ENCODE assay signal across 8 cellular contexts in genomic region chr13:52450793-52451116, GRCh38. TPM values are rescaled to one million over a fixed set of nuclear protein-coding genes. Genes with fewer than 3 reads are reported as not detected.
DNase-seq lines count a peak whose midpoint lies in the region; ATAC-seq, FAIRE-seq and TF ChIP-seq lines count a peak whose summit lies in the region.

No MANE protein-coding gene starts in this region.

- CTCF ChIA-PET in A673 (lab: Charles Lee) (interaction anchor here (0.6 to 1.1 kb wide), 5 partner anchors 10 to 389 kb away, joined by 3 to 10 read pairs (median 4); no protein-coding TSS in a partner anchor), IMR-90 (lab: Yijun Ruan, JAX) (interaction anchor here (0.6 to 1.5 kb wide), 24 partner anchors 9 to 636 kb away, joined by 3 to 7 read pairs (median 4); partner anchors contain the start of genes ALG11, NEK3 and THSD1)

- H3K27me3 Mint-ChIP-seq in naive B cell = no peaks in the 10 kb centered on the region

- no peaks in the 10 kb centered on the region for H3K27me3 ChIP-seq in A673 (replicated peaks; ENCODE audit: insufficient read depth, low read depth, low read length, poor library complexity)
- no peaks in the 10 kb centered on the region for H3K27me3 ChIP-seq in IMR-90 (ENCODE audit: control insufficient read depth, insufficient read depth, low read length)
- no peaks in the 10 kb centered on the region for H3K27me3 ChIP-seq in uterus

- no peak overlapping the region for H2BK120ac ChIP-seq in IMR-90 (ENCODE audit: low read depth, low read length)

- H3K27ac Mint-ChIP-seq in naive B cell = peak overlapping the region; percentile 49 to 93 (median 81)

- H3K27ac ChIP-seq in A673 (ENCODE audit: low read depth, low read length, poor library complexity, severe bottlenecking) (peak overlapping the region; percentile 99), IMR-90 (ENCODE audit: insufficient read depth, low read length) (no peak overlapping the region), caudate nucleus (ENCODE audit: low read depth, low read length) (peak overlapping the region; percentile 46), uterus (peak overlapping the region in 1 of 2 donors; percentile 94)

- no peak overlapping the region for H3K14ac ChIP-seq in IMR-90 (replicated peaks; ENCODE audit: low read depth, low read length)

- H4K5ac ChIP-seq in IMR-90 (ENCODE audit: low read depth, low read length) = no peak overlapping the region

- H3K9me3 ChIP-seq in A673 (ENCODE audit: low read depth, low read length, poor library complexity, severe bottlenecking) = no peaks in the 10 kb centered on the region
- H3K9me3 ChIP-seq in IMR-90 (ENCODE audit: control insufficient read depth, insufficient read depth, low read length) = no peaks in the 10 kb centered on the region
- no peaks in the 10 kb centered on the region for H3K9me3 ChIP-seq in uterus

- no peak for TF ChIP-seq RAD21 in IMR-90 (IDR thresholded peaks at IDR 0.05; ENCODE audit: low read length)

- peak overlapping the region; percentile 97 for H3K4me3 ChIP-seq in A673 (ENCODE audit: low read depth, low read length, poor library complexity, severe bottlenecking)
- H3K4me3 ChIP-seq in IMR-90 (ENCODE audit: insufficient read depth, low read depth, low read length) = no peak overlapping the region
- peak overlapping the region in 1 of 2 donors; percentile 86 for H3K4me3 ChIP-seq in uterus

- DNase-seq in A673 (ENCODE audit: low spot score) (no peak), IMR-90 (no peak), caudate nucleus (lab: John Stamatoyannopoulos, UW) (no peak), naive B cell (no peak), uterus (no peak), inferior parietal cortex (ENCODE audit: extremely low spot score) (no peak), GM19239 (ENCODE audit: insufficient read length, low spot score) (no peak)
- no peak for DNase-seq in stimulated activated CD4-positive, alpha-beta T cell treated with anti-CD3 and anti-CD28 coated beads, Interleukin-1b, Interleukin-23, amount 100 ng/mL, for 48 hours

- H3K18ac ChIP-seq in IMR-90 (ENCODE audit: low read depth, low read length) = no peak overlapping the region

- peaks cover 31 to 41% (median 39%) of the 10 kb centered on the region in 3 donors for H3K4me1 Mint-ChIP-seq in naive B cell

- TSS peak; percentile 14 for BruUV-seq in A673 (replicated peaks; lab: Mats Ljungman, UMichigan)
- no TSS peak for BruUV-seq in IMR-90 (replicated peaks; lab: Mats Ljungman, UMichigan)

- no peak for ATAC-seq in IMR-90 (ENCODE audit: low read depth)
- no peak for ATAC-seq in naive B cell (ENCODE audit: low read depth in 2 of 2)

- no peak for FAIRE-seq in GM19239 (lab: Jason Lieb, UNC)

- POLR2A ChIA-PET in A673 (lab: Charles Lee; ENCODE audit: low non-redundant PET) = no interaction called here
- POLR2A ChIA-PET in IMR-90 (lab: Charles Lee; ENCODE audit: unreplicated experiment) = no interaction called here

- H3K36me3 ChIP-seq in A673 (ENCODE audit: insufficient read depth, low read length, poor library complexity, severe bottlenecking) = no peaks in the 10 kb centered on the region
- no peaks in the 10 kb centered on the region for H3K36me3 ChIP-seq in IMR-90 (ENCODE audit: control insufficient read depth, insufficient read depth, low read length)
- no peaks in the 10 kb centered on the region for H3K36me3 ChIP-seq in uterus

- H3K9me3 Mint-ChIP-seq in naive B cell = no peaks in the 10 kb centered on the region

- H3K56ac ChIP-seq in IMR-90 (ENCODE audit: extremely low read depth, insufficient read depth, low read length) = no peak overlapping the region

- no peak overlapping the region for H4K91ac ChIP-seq in IMR-90 (ENCODE audit: insufficient read depth, low read depth, low read length)

- H3K79me1 ChIP-seq in IMR-90 (ENCODE audit: low read depth in 1 of 2, low read length in 2 of 2) = peaks cover 20 to 37% of the 10 kb centered on the region in 2 experiments; a peak in 3 of 4 replicates

- no peaks in the 10 kb centered on the region for H3K36me3 Mint-ChIP-seq in naive B cell

- WGBS in IMR-90 (ENCODE audit: extremely low coverage in 2 of 2, insufficient read length in 1 of 2), 2 experiments = 0% methylated on average over 5 of the region's 8 CpGs; no CpG with 5 or more reads in 1 of the 2 experiments

- peak overlapping the region; percentile 69 to 92 (median 84) for H3K4me3 Mint-ChIP-seq in naive B cell

- no peak overlapping the region for H2BK15ac ChIP-seq in IMR-90 (ENCODE audit: low read depth, low read length)

- no peak overlapping the region for H2BK20ac ChIP-seq in IMR-90 (ENCODE audit: low read depth, low read length)

- H2AK5ac ChIP-seq in IMR-90 (ENCODE audit: low read depth, low read length) = no peak overlapping the region

- no peak overlapping the region for H2BK5ac ChIP-seq in IMR-90 (ENCODE audit: low read depth, low read length, poor library complexity, severe bottlenecking)

- H4K8ac ChIP-seq in IMR-90 (ENCODE audit: low read depth in 2 of 2, low read length in 2 of 2) = peak overlapping the region in 1 of 2 experiments; percentile 81; a peak in 2 of 4 replicates

- peaks cover 5% of the 10 kb centered on the region; the same call in 1 of the 2 replicates for H4K20me1 ChIP-seq in IMR-90 (ENCODE audit: insufficient read depth, low read length)

- TF ChIP-seq CTCF in A673 (conservative IDR thresholded peaks at IDR 0.05; ENCODE audit: low read depth, low read length) (no peak; the same call in 1 of the 2 replicates), IMR-90 (conservative IDR thresholded peaks at IDR 0.05; ENCODE audit: low read depth, low read length) (no peak), uterus (IDR thresholded peaks at IDR 0.05) (peak in 1 of 4 experiments; percentile 2)

- dilution Hi-C loops in IMR-90 (cut with HindIII; ENCODE audit: low sequenced_read_pairs, unreplicated experiment) = no loop called here

- peak overlapping the region; percentile 56 for H3K4me2 ChIP-seq in IMR-90 (ENCODE audit: low read depth, low read length)

- in situ Hi-C loops in IMR-90 (cut with MboI; ENCODE audit: low sequenced_read_pairs) = loop anchor here (10.0 to 25.0 kb wide), 3 partner anchors 204 to 438 kb away; partner anchors contain the start of genes ALG11, ATP7B, SUGT1 and UTP14C

- TF ChIP-seq POLR2A in IMR-90 (IDR thresholded peaks at IDR 0.05; ENCODE audit: low read depth, low read length) (no peak), uterus (IDR thresholded peaks at IDR 0.05) (no peak)

- no peak overlapping the region for H3K9ac ChIP-seq in IMR-90 (ENCODE audit: low read depth, low read length)

- intact Hi-C loops in A673 (cut with micrococcal nuclease; ENCODE audit: unreplicated experiment) (loop anchor here (1.0 to 10.0 kb wide), 2 partner anchors 107 to 436 kb away; partner anchors contain the start of genes ALG11 and ATP7B), IMR-90 (cut with micrococcal nuclease) (loop anchor here (2.0 to 10.0 kb wide), 6 partner anchors 103 to 996 kb away; partner anchors contain the start of genes ALG11, ATP7B and INTS6), uterus (cut with DNase I; ENCODE audit: low total_unique reads) (no loop called here)

- H3K4ac ChIP-seq in IMR-90 (ENCODE audit: low read depth, low read length) = 0 out of 2 replicates have a peak overlapping the region, but pooled peaks have one; percentile 4

- peak overlapping the region; percentile 97 for H2AK9ac ChIP-seq in IMR-90 (replicated peaks; ENCODE audit: low read depth, low read length, poor library complexity)

- H3K4me1 ChIP-seq in A673 (ENCODE audit: insufficient read depth, low read length, poor library complexity, severe bottlenecking) (peaks cover 22% of the 10 kb centered on the region), IMR-90 (ENCODE audit: control insufficient read depth, insufficient read depth, low read length) (peaks cover 7% of the 10 kb centered on the region), uterus (no peaks in the 10 kb centered on the region)

- peak overlapping the region; percentile 98 for H2AFZ ChIP-seq in IMR-90 (replicated peaks; ENCODE audit: low read length, poor library complexity)

- H3K23ac ChIP-seq in IMR-90 (ENCODE audit: low read depth, low read length) = no peak overlapping the region

- H3K9me1 ChIP-seq in IMR-90 (ENCODE audit: insufficient read depth, low read length) = peaks cover 11% of the 10 kb centered on the region

TF ChIP-seq in IMR-90, 13 proteins besides CTCF, POLR2A, EP300 and RAD21:
- TF ChIP-seq MXI1 (IDR thresholded peaks at IDR 0.05; ENCODE audit: borderline replicate concordance, low read depth, low read length) (no peak), CEBPB (IDR thresholded peaks at IDR 0.05; ENCODE audit: low read depth, low read length) (no peak), NFE2L2 (IDR thresholded peaks at IDR 0.05; ENCODE audit: low read depth, low read length) (no peak), ELK1 (IDR thresholded peaks at IDR 0.05; ENCODE audit: borderline replicate concordance, low read depth, low read length) (no peak)

RNA-seq across cellular contexts. Expression of gene VPS36, which starts 0.3 kb away (rescaled TPM):
- total RNA-seq in A673 (2021) (48.4 and 52.9 TPM in 2 replicates), IMR-90 (2012; rRNA removed) (16.7 and 23.1 TPM in 2 replicates), uterus (10 to 100 TPM; 28.9 to 99.3 (median 77.6) TPM)
- polyA plus RNA-seq in IMR-90 (2012; rRNA removed) (9.6 and 14.8 TPM in 2 replicates), naive B cell (ENCODE audit: low read depth in 6 of 6) (10 to 100 TPM; 34.3 to 50.4 (median 44.1) TPM)
- 3.0 and 3.3 TPM in 2 replicates for polyA plus RNA-seq in IMR-90 (2012; cell fraction: cytosol; rRNA removed)
- 11.8 and 53.3 TPM in 2 replicates for polyA plus RNA-seq in IMR-90 (2012; cell fraction: nucleus; rRNA removed; ENCODE audit: low replicate concordance)

RNA-seq across cellular contexts. Expression of gene CKAP2, which starts 4.5 kb away (rescaled TPM):
- total RNA-seq in A673 (2021) = 104 and 105 TPM in 2 replicates
- total RNA-seq in IMR-90 (2012; rRNA removed) = 44.6 and 62.5 TPM in 2 replicates
- polyA plus RNA-seq in IMR-90 (2012; rRNA removed) = 17.9 and 23.0 TPM in 2 replicates
- polyA plus RNA-seq in IMR-90 (2012; cell fraction: cytosol; rRNA removed) = 2.1 and 2.6 TPM in 2 replicates
- polyA plus RNA-seq in IMR-90 (2012; cell fraction: nucleus; rRNA removed; ENCODE audit: low replicate concordance) = 1.0 and 8.5 TPM in 2 replicates
- 10 to 100 TPM; 16.5 to 32.3 (median 25.2) TPM for polyA plus RNA-seq in naive B cell (ENCODE audit: low read depth in 6 of 6)
- 10 to 100 TPM in 2 of 4 donors, 1 to 10 TPM in 1, under 1 TPM in 1; 0.26 to 35.9 (median 11.2) TPM for total RNA-seq in uterus

RNA-seq across cellular contexts. Expression of gene THSD1, which starts 44.8 kb away (rescaled TPM):
- 0.13 and 0.39 TPM in 2 replicates for total RNA-seq in A673 (2021)
- 14.7 and 19.0 TPM in 2 replicates for total RNA-seq in IMR-90 (2012; rRNA removed)
- 10.9 and 12.1 TPM in 2 replicates for polyA plus RNA-seq in IMR-90 (2012; rRNA removed)
- 7.1 and 8.5 TPM in 2 replicates for polyA plus RNA-seq in IMR-90 (2012; cell fraction: cytosol; rRNA removed)
- 10.3 and 11.6 TPM in 2 replicates for polyA plus RNA-seq in IMR-90 (2012; cell fraction: nucleus; rRNA removed; ENCODE audit: low replicate concordance)
- polyA plus RNA-seq in naive B cell (ENCODE audit: low read depth in 6 of 6) = under 1 TPM in 1 of 6 donors, not detected in 5; 0.27 TPM
- total RNA-seq in uterus = 10 to 100 TPM in 3 of 4 donors, 1 to 10 TPM in 1; 5.3 to 31.2 (median 20.1) TPM
